Comparison of ENCODE assay signal across 8 cellular contexts in genomic region chr2:127887452-127888219, GRCh38. TPM values are rescaled to one million over a fixed set of nuclear protein-coding genes. Genes with fewer than 3 reads are reported as not detected.
A peak's percentile ranks its signal among the peaks of the same experiment; 100 is the strongest.
DNase-seq lines count a peak whose midpoint lies in the region; ATAC-seq and TF ChIP-seq lines count a peak whose summit lies in the region.

No MANE protein-coding gene starts in this region.

- H2AFZ ChIP-seq in SK-N-SH (ENCODE audit: low read depth) (no peak overlapping the region), hepatocyte (peak overlapping the region; percentile 55)

- WGBS in SK-N-SH (ENCODE audit: low lambda C conversion rate), result 61% methylated on average over 6 of the region's 6 CpGs
- 59% methylated on average over 6 of the region's 6 CpGs for WGBS in hepatocyte (ENCODE audit: low lambda C conversion rate, missing lambda C conversion rate)
- WGBS in stomach, 5 donors, result 35 to 56% (median 46%) methylated on average over 6 of the region's 6 CpGs

- no peaks in the 10 kb centered on the region for H3K9me3 ChIP-seq in SK-N-SH
- no peaks in the 10 kb centered on the region for H3K9me3 ChIP-seq in hepatocyte (ENCODE audit: low read depth)
- no peaks in the 10 kb centered on the region for H3K9me3 ChIP-seq in stomach

- no peak for ATAC-seq in SK-N-SH treated with all-trans-retinoic acid at 6 μM for 48 hours
- no peak for ATAC-seq in activated naive CD4-positive, alpha-beta T cell treated with anti-CD3 and anti-CD28 coated beads, Interleukin-2, amount 50 U/mL, for 72 hours
- ATAC-seq in GM21381 (IDR thresholded peaks at IDR 0.05; ENCODE audit: unreplicated experiment), result no peak

- TF ChIP-seq CTCF in SK-N-SH (IDR thresholded peaks at IDR 0.05) (no peak), hepatocyte (IDR thresholded peaks at IDR 0.05; ENCODE audit: poor library complexity) (no peak), stomach (IDR thresholded peaks at IDR 0.05) (no peak)

- H3K79me2 ChIP-seq in SK-N-SH (ENCODE audit: insufficient read depth), result peaks cover 42% of the 10 kb centered on the region
- peaks cover 43% of the 10 kb centered on the region for H3K79me2 ChIP-seq in hepatocyte

- H3K4me2 ChIP-seq in SK-N-SH, result peak overlapping the region; percentile 69
- peak overlapping the region; percentile 96 for H3K4me2 ChIP-seq in hepatocyte

- POLR2A ChIA-PET in SK-N-SH (lab: Yijun Ruan, JAX), result no interaction called here

- H3K4me1 ChIP-seq in SK-N-SH (ENCODE audit: control insufficient read depth in 1 of 2, insufficient read depth in 2 of 2, low read depth in 1 of 2, low read length in 1 of 2), result peaks cover 10 to 20% of the 10 kb centered on the region in 2 experiments; a peak in 2 of 4 replicates
- peaks cover 16% of the 10 kb centered on the region for H3K4me1 ChIP-seq in hepatocyte (ENCODE audit: insufficient read depth)
- peaks cover 21 to 42% (median 32%) of the 10 kb centered on the region in 4 donors for H3K4me1 ChIP-seq in stomach

- H4K20me1 ChIP-seq in SK-N-SH (ENCODE audit: insufficient read depth), result peaks cover 22% of the 10 kb centered on the region
- H4K20me1 ChIP-seq in hepatocyte (ENCODE audit: insufficient read depth, poor library complexity, severe bottlenecking), result peaks cover 10% of the 10 kb centered on the region

- TF ChIP-seq POLR2A in stomach (IDR thresholded peaks at IDR 0.05), result no peak

- TF ChIP-seq EP300 in SK-N-SH (IDR thresholded peaks at IDR 0.05; ENCODE audit: borderline replicate concordance in 1 of 2, low read depth in 1 of 2, low read length in 1 of 2), result no peak
- TF ChIP-seq EP300 in stomach (IDR thresholded peaks at IDR 0.05), result no peak

- H3K9ac ChIP-seq in SK-N-SH, result peak overlapping the region; percentile 76

- H3K9me3 Mint-ChIP-seq in activated naive CD4-positive, alpha-beta T cell treated with anti-CD3 and anti-CD28 coated beads, Interleukin-2, amount 50 U/mL, for 72 hours, result no peaks in the 10 kb centered on the region

- H3K27ac ChIP-seq in SK-N-SH (ENCODE audit: low read depth in 2 of 2, low read length in 1 of 2) (peak overlapping the region; percentile 60 to 72; a peak in 3 of 4 replicates), hepatocyte (peak overlapping the region; percentile 92), stomach (peak overlapping the region in 4 of 5 donors; percentile 91 to 96 (median 94))

- CTCF ChIA-PET in SK-N-SH (lab: Yijun Ruan, JAX), result interaction anchor here (0.9 to 1.2 kb wide), 2 partner anchors 29 to 690 kb away, joined by 3 to 5 read pairs; partner anchors contain the start of gene POLR2D

- H3K4me3 ChIP-seq in SK-N-SH (ENCODE audit: low read depth in 2 of 2, low read length in 1 of 2), result peak overlapping the region; percentile 50 to 72
- H3K4me3 ChIP-seq in hepatocyte, result peak overlapping the region; percentile 76
- peak overlapping the region in 3 of 4 donors; percentile 59 to 70 (median 62) for H3K4me3 ChIP-seq in stomach

- H3K27me3 ChIP-seq in SK-N-SH (ENCODE audit: insufficient read depth), result no peaks in the 10 kb centered on the region
- H3K27me3 ChIP-seq in hepatocyte, result no peaks in the 10 kb centered on the region
- no peaks in the 10 kb centered on the region for H3K27me3 ChIP-seq in stomach

- H3K36me3 Mint-ChIP-seq in activated naive CD4-positive, alpha-beta T cell treated with anti-CD3 and anti-CD28 coated beads, Interleukin-2, amount 50 U/mL, for 72 hours, result peaks cover 17 to 18% of the 10 kb centered on the region in 2 donors

- H3F3A ChIP-seq in SK-N-SH (replicated peaks; ENCODE audit: insufficient read depth), result peaks cover 9% of the 10 kb centered on the region

- H3K9me2 ChIP-seq in SK-N-SH, result no peaks in the 10 kb centered on the region
- no peaks in the 10 kb centered on the region for H3K9me2 ChIP-seq in hepatocyte (replicated peaks; ENCODE audit: insufficient read depth)

- H3K36me3 ChIP-seq in SK-N-SH (replicated peaks in 1 of 2; ENCODE audit: control insufficient read depth in 1 of 2, insufficient read depth in 2 of 2, low read length in 1 of 2) (peaks cover 8 to 12% of the 10 kb centered on the region in 2 experiments), hepatocyte (replicated peaks; ENCODE audit: insufficient read depth, low read depth) (no peaks in the 10 kb centered on the region), stomach (peaks cover 0 to 13% (median 11%) of the 10 kb centered on the region in 4 donors)

- H3K27ac Mint-ChIP-seq in activated naive CD4-positive, alpha-beta T cell treated with anti-CD3 and anti-CD28 coated beads, Interleukin-2, amount 50 U/mL, for 72 hours, result peak overlapping the region; percentile 77 to 79

- intact Hi-C loops in stomach (cut with DNase I; ENCODE audit: low total_unique reads), result no loop called here

- TF ChIP-seq RAD21 in SK-N-SH (IDR thresholded peaks at IDR 0.05; ENCODE audit: low read length), result no peak

- no peak for DNase-seq in SK-N-SH
- DNase-seq in activated naive CD4-positive, alpha-beta T cell treated with anti-CD3 and anti-CD28 coated beads, Interleukin-2, amount 50 U/mL, for 72 hours (ENCODE audit: low spot score in 2 of 2), result no peak
- no peak for DNase-seq in hepatocyte (ENCODE audit: low spot score)
- DNase-seq in stomach, result no peak
- DNase-seq in DMS 273 treated with DMSO at 0.1 percent for 48 hours (lab: John Stamatoyannopoulos, UW), result no peak
- no peak for DNase-seq in NCI-H2227 (lab: John Stamatoyannopoulos, UW; ENCODE audit: unreplicated experiment)

TF ChIP-seq in SK-N-SH, 30 proteins besides CTCF, POLR2A, EP300 and RAD21:
- TF ChIP-seq RFX5 (IDR thresholded peaks at IDR 0.05; ENCODE audit: low read length) (no peak), JUND (IDR thresholded peaks at IDR 0.05) (no peak), GATA2 (CRISPR knock-in tag; IDR thresholded peaks at IDR 0.05) (no peak)

TF ChIP-seq in SK-N-SH treated with all-trans-retinoic acid at 6 μM for 48 hours, 23 proteins besides CTCF, POLR2A, EP300 and RAD21:
- TF ChIP-seq, protein P1, sequence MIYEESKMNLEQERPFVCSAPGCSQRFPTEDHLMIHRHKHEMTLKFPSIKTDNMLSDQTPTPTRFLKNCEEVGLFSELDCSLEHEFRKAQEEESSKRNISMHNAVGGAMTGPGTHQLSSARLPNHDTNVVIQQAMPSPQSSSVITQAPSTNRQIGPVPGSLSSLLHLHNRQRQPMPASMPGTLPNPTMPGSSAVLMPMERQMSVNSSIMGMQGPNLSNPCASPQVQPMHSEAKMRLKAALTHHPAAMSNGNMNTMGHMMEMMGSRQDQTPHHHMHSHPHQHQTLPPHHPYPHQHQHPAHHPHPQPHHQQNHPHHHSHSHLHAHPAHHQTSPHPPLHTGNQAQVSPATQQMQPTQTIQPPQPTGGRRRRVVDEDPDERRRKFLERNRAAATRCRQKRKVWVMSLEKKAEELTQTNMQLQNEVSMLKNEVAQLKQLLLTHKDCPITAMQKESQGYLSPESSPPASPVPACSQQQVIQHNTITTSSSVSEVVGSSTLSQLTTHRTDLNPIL (CRISPR knock-in tag; IDR thresholded peaks at IDR 0.05; ENCODE audit: low read depth), result no peak
- TF ChIP-seq TOX (CRISPR knock-in tag; IDR thresholded peaks at IDR 0.05; ENCODE audit: borderline replicate concordance) (no peak), ZNF565 (CRISPR knock-in tag; conservative IDR thresholded peaks at IDR 0.05; ENCODE audit: low read depth) (no peak), POU6F1 (CRISPR knock-in tag; IDR thresholded peaks at IDR 0.05; ENCODE audit: borderline replicate concordance, low read depth) (no peak), CSDC2 (CRISPR knock-in tag; IDR thresholded peaks at IDR 0.05) (no peak), ZNF8 (CRISPR knock-in tag; IDR thresholded peaks at IDR 0.05) (no peak), ARNTL (CRISPR knock-in tag; IDR thresholded peaks at IDR 0.05; ENCODE audit: borderline replicate concordance, low read depth) (no peak), ISL1 (CRISPR knock-in tag; IDR thresholded peaks at IDR 0.05) (no peak), GLIS3 (CRISPR knock-in tag; IDR thresholded peaks at IDR 0.05) (no peak), TCF4 (CRISPR knock-in tag; IDR thresholded peaks at IDR 0.05; ENCODE audit: borderline replicate concordance) (no peak), PPARA (CRISPR knock-in tag; IDR thresholded peaks at IDR 0.05; ENCODE audit: borderline replicate concordance) (no peak)

RNA-seq across cellular contexts. Expression of gene AMMECR1L, which starts 1.9 kb away (rescaled TPM):
- polyA plus RNA-seq in SK-N-SH (2012; rRNA removed), result 11.0 and 12.6 TPM in 2 replicates
- 11.5 and 13.0 TPM in 2 replicates for polyA plus RNA-seq in SK-N-SH (2012; cell fraction: cytosol; rRNA removed)
- 15.1 and 21.9 TPM in 2 replicates for polyA plus RNA-seq in SK-N-SH (2012; cell fraction: nucleus; rRNA removed)
- 10 to 100 TPM; 14.4 to 15.3 TPM for total RNA-seq in activated naive CD4-positive, alpha-beta T cell treated with anti-CD3 and anti-CD28 coated beads, Interleukin-2, amount 50 U/mL, for 72 hours
- 10.1 and 14.7 TPM in 2 replicates for total RNA-seq in hepatocyte
- 8.1 and 9.3 TPM in 2 replicates for polyA plus RNA-seq in hepatocyte
- 10 to 100 TPM in 3 of 5 donors, 1 to 10 TPM in 2; 1.4 to 19.8 (median 14.3) TPM for total RNA-seq in stomach
- 1 to 10 TPM; 5.7 to 6.7 (median 6.4) TPM for polyA plus RNA-seq in stomach

RNA-seq across cellular contexts. Expression of gene POLR2D, which starts 29.7 kb away (rescaled TPM):
- polyA plus RNA-seq in SK-N-SH (2012; rRNA removed) (11.0 and 11.5 TPM in 2 replicates), hepatocyte (22.0 and 31.4 TPM in 2 replicates), stomach (10 to 100 TPM in 1 of 3 donors, 1 to 10 TPM in 2; 6.3 to 10.5 (median 7.9) TPM)
- polyA plus RNA-seq in SK-N-SH (2012; cell fraction: cytosol; rRNA removed), result 15.3 and 16.4 TPM in 2 replicates
- polyA plus RNA-seq in SK-N-SH (2012; cell fraction: nucleus; rRNA removed), result 5.0 and 7.3 TPM in 2 replicates
- 10 to 100 TPM; 61.2 to 72.9 TPM for total RNA-seq in activated naive CD4-positive, alpha-beta T cell treated with anti-CD3 and anti-CD28 coated beads, Interleukin-2, amount 50 U/mL, for 72 hours
- total RNA-seq in hepatocyte (19.9 and 25.2 TPM in 2 replicates), stomach (10 to 100 TPM in 2 of 5 donors, 1 to 10 TPM in 3; 3.5 to 20.1 (median 8.7) TPM)
